Comparison of ENCODE assay signal across 24 cellular contexts in genomic region chr11:74746868-74747267, GRCh38. TPM values are rescaled to one million over a fixed set of nuclear protein-coding genes. Genes with fewer than 3 reads are reported as not detected.
A peak's percentile ranks its signal among the peaks of the same experiment; 100 is the strongest.
DNase-seq lines count a peak whose midpoint lies in the region; ATAC-seq and TF ChIP-seq lines count a peak whose summit lies in the region.
"Had no signal": no experiment of that assay in that cellular context is flagged by ENCODE, and none has a peak within 500 bp of the region (broad histone marks: within the 10 kb centered on the region; RNA-seq: fewer than 3 reads in every experiment).

No MANE protein-coding gene starts in this region.

- peak overlapping the region; percentile 58 for H3K27ac ChIP-seq in WERI-Rb-1

- H3K36me3 Mint-ChIP-seq in natural killer cell treated with Interleukin-12 subunit alpha and Interleukin-12 subunit beta and Interleukin-15 and Interleukin-18, amount 100 ng/mL, for 72 hours = no peaks in the 10 kb centered on the region
- no peaks in the 10 kb centered on the region for H3K36me3 Mint-ChIP-seq in natural killer cell

- no peaks in the 10 kb centered on the region for H3K9me3 Mint-ChIP-seq in natural killer cell treated with Interleukin-12 subunit alpha and Interleukin-12 subunit beta and Interleukin-15 and Interleukin-18, amount 100 ng/mL, for 72 hours
- no peaks in the 10 kb centered on the region for H3K9me3 Mint-ChIP-seq in natural killer cell

- TF ChIP-seq CTCF in natural killer cell (IDR thresholded peaks at IDR 0.05) = no peak
- no peak for TF ChIP-seq CTCF in WERI-Rb-1 (IDR thresholded peaks at IDR 0.05; ENCODE audit: low read depth, low read length)

- H3K9me3 ChIP-seq in WERI-Rb-1 (ENCODE audit: severe bottlenecking) = no peaks in the 10 kb centered on the region
- H3K9me3 ChIP-seq: MG63 had no signal

- H3K36me3 ChIP-seq in WERI-Rb-1 = peaks cover 2% of the 10 kb centered on the region; the same call in 1 of the 2 replicates
- H3K36me3 ChIP-seq: MG63 had no signal

- H3K27me3 Mint-ChIP-seq in natural killer cell treated with Interleukin-12 subunit alpha and Interleukin-12 subunit beta and Interleukin-15 and Interleukin-18, amount 100 ng/mL, for 72 hours = no peaks in the 10 kb centered on the region
- H3K27me3 Mint-ChIP-seq in natural killer cell (ENCODE audit: low read depth in 2 of 2) = peaks cover 0 to 3% of the 10 kb centered on the region in 2 donors

- H3K4me1 Mint-ChIP-seq in natural killer cell treated with Interleukin-12 subunit alpha and Interleukin-12 subunit beta and Interleukin-15 and Interleukin-18, amount 100 ng/mL, for 72 hours (ENCODE audit: low read depth in 2 of 2) = peaks cover 25 to 29% of the 10 kb centered on the region in 2 donors
- H3K4me1 Mint-ChIP-seq in natural killer cell = peaks cover 20 to 29% of the 10 kb centered on the region in 2 donors

- DNase-seq in natural killer cell treated with Interleukin-12 subunit alpha and Interleukin-12 subunit beta and Interleukin-15 and Interleukin-18, amount 100 ng/mL, for 72 hours (ENCODE audit: low spot score) = no peak
- no peak for DNase-seq in natural killer cell
- DNase-seq in WERI-Rb-1 = peak; percentile 33
- peak; percentile 14 for DNase-seq in left kidney (ENCODE audit: low read depth, low spot score)
- no peak for DNase-seq in NCI-H1694 (lab: John Stamatoyannopoulos, UW)
- DNase-seq in NCI-H2196 treated with DMSO at 0.1 percent for 48 hours (lab: John Stamatoyannopoulos, UW; ENCODE audit: unreplicated experiment) = no peak
- no peak for DNase-seq in cortex of kidney (lab: John Stamatoyannopoulos, UW)
- DNase-seq: COR-L47, DMS79, EL, GDM1, IMR-90, KG1, MG63, NCI-H1105 treated with DMSO at 0.1 percent for 48 hours, NCI-H146, NCI-H2029, NCI-H446 treated with DMSO at 0.1 percent for 48 hours, NCI-H526, SIG-M5 had no signal

- H3K4me3 Mint-ChIP-seq in natural killer cell treated with Interleukin-12 subunit alpha and Interleukin-12 subunit beta and Interleukin-15 and Interleukin-18, amount 100 ng/mL, for 72 hours = no peak overlapping the region
- no peak overlapping the region for H3K4me3 Mint-ChIP-seq in natural killer cell

- ATAC-seq in natural killer cell treated with Interleukin-12 subunit alpha and Interleukin-12 subunit beta and Interleukin-15 and Interleukin-18, amount 100 ng/mL, for 72 hours = no peak
- no peak for ATAC-seq in natural killer cell
- ATAC-seq: GM12878, Panc1 had no signal

- intact Hi-C loops in natural killer cell (cut with micrococcal nuclease) = no loop called here

- no peak overlapping the region for H3K4me3 ChIP-seq in WERI-Rb-1 (ENCODE audit: low read depth, low read length)
- H3K4me3 ChIP-seq: GM12878, MG63 had no signal

- H3K27ac Mint-ChIP-seq in natural killer cell treated with Interleukin-12 subunit alpha and Interleukin-12 subunit beta and Interleukin-15 and Interleukin-18, amount 100 ng/mL, for 72 hours = peak overlapping the region; percentile 82 to 84
- H3K27ac Mint-ChIP-seq in natural killer cell = peak overlapping the region in 1 of 2 donors; percentile 87

- H3K27me3 ChIP-seq in WERI-Rb-1 (ENCODE audit: insufficient read depth, low read depth, severe bottlenecking) = no peaks in the 10 kb centered on the region
- H3K27me3 ChIP-seq: MG63 had no signal

RNA-seq across cellular contexts. Expression of gene RNF169, which starts 1.8 kb away (rescaled TPM):
- total RNA-seq in natural killer cell treated with Interleukin-12 subunit alpha and Interleukin-12 subunit beta and Interleukin-15 and Interleukin-18, amount 100 ng/mL, for 72 hours = 10 to 100 TPM; 20.9 to 21.2 TPM
- total RNA-seq in natural killer cell = 10 to 100 TPM; 29.1 to 39.8 (median 37.9) TPM

RNA-seq across cellular contexts. Expression of gene CHRDL2, which starts 15.6 kb away (rescaled TPM):
- not detected for total RNA-seq in natural killer cell treated with Interleukin-12 subunit alpha and Interleukin-12 subunit beta and Interleukin-15 and Interleukin-18, amount 100 ng/mL, for 72 hours
- total RNA-seq in natural killer cell = not detected
- total RNA-seq: A172, GM12878, IMR-90, OCI-LY7 had no signal

Comparison
In these comparisons a context has a peak if more than half of its experiments do, and no peak if none do; other contexts are left out.
1. DNase-seq: peak in WERI-Rb-1 (single experiment) and left kidney (single experiment); none in natural killer cell treated with Interleukin-12 subunit alpha and Interleukin-12 subunit beta and Interleukin-15 and Interleukin-18, amount 100 ng/mL, for 72 hours (single experiment), natural killer cell (single experiment), NCI-H1694 (single experiment), NCI-H2196 treated with DMSO at 0.1 percent for 48 hours (single experiment) and cortex of kidney (single experiment).